In genomic region chr12:21751517-21751916, GRCh38 we compare ENCODE assay signal across 1 cellular context.
TF ChIP-seq lines count a peak whose summit lies in the region.

No MANE protein-coding gene starts in this region.

TF ChIP-seq in HEK293, 187 proteins besides CTCF, POLR2A, EP300 and RAD21 (continued from another document):
- 0 out of 2 replicates have a peak, but pooled peaks have one; percentile 14 for TF ChIP-seq GLIS1 (tag by site-specific recombination; IDR thresholded peaks at IDR 0.05)
- TF ChIP-seq ZNF248 (tag by site-specific recombination; IDR thresholded peaks at IDR 0.05): no peak
- TF ChIP-seq ZNF624 (tag by site-specific recombination; IDR thresholded peaks at IDR 0.05): no peak
- TF ChIP-seq ZNF530 (tag by site-specific recombination; IDR thresholded peaks at IDR 0.05; ENCODE audit: low read depth): no peak
- TF ChIP-seq ZNF558 (tag by site-specific recombination; IDR thresholded peaks at IDR 0.05): no peak
- TF ChIP-seq PRDM6 (tag by site-specific recombination; IDR thresholded peaks at IDR 0.05): peak; percentile 90
- TF ChIP-seq ZNF585B (tag by site-specific recombination; IDR thresholded peaks at IDR 0.05): no peak
- TF ChIP-seq ZNF449 (tag by site-specific recombination; IDR thresholded peaks at IDR 0.05): no peak
- no peak for TF ChIP-seq ZSCAN4 (tag by site-specific recombination; IDR thresholded peaks at IDR 0.05)
- no peak for TF ChIP-seq ZNF629 (tag by site-specific recombination; IDR thresholded peaks at IDR 0.05)
- peak; percentile 62; the same call in 1 of the 2 replicates for TF ChIP-seq INSM2 (tag by site-specific recombination; IDR thresholded peaks at IDR 0.05)
- TF ChIP-seq PRDM10 (tag by site-specific recombination; IDR thresholded peaks at IDR 0.05): no peak
- no peak for TF ChIP-seq ZNF146 (tag by site-specific recombination; IDR thresholded peaks at IDR 0.05)
- TF ChIP-seq ZNF221 (tag by site-specific recombination; IDR thresholded peaks at IDR 0.05; ENCODE audit: borderline replicate concordance): no peak
- TF ChIP-seq ZNF626 (tag by site-specific recombination; IDR thresholded peaks at IDR 0.05): 0 out of 2 replicates have a peak, but pooled peaks have one; percentile 51
- TF ChIP-seq TRIM28 (IDR thresholded peaks at IDR 0.05; ENCODE audit: borderline replicate concordance, low read length): peak; percentile 71; the same call in 1 of the 2 replicates
- TF ChIP-seq ZNF274 (IDR thresholded peaks at IDR 0.05; ENCODE audit: low read length): no peak
- no peak for TF ChIP-seq ZNF274 (tag by site-specific recombination; IDR thresholded peaks at IDR 0.05; ENCODE audit: borderline replicate concordance)
- no peak for TF ChIP-seq ZNF48 (tag by site-specific recombination; IDR thresholded peaks at IDR 0.05)
- no peak for TF ChIP-seq ZNF664 (tag by site-specific recombination; IDR thresholded peaks at IDR 0.05)
- peak; percentile 66 for TF ChIP-seq ZNF423 (tag by site-specific recombination; IDR thresholded peaks at IDR 0.05)
- TF ChIP-seq ZNF366 (tag by site-specific recombination; conservative IDR thresholded peaks at IDR 0.05): 0 out of 2 replicates have a peak, but pooled peaks have one; percentile 14
- TF ChIP-seq ZNF18 (tag by site-specific recombination; IDR thresholded peaks at IDR 0.05): no peak
